In genomic region chr17:32792207-32792606, GRCh38 we compare ENCODE assay signal across 23 cellular contexts.
"Had no signal": no experiment of that assay in that cellular context is flagged by ENCODE, and none has a peak within 500 bp of the region (broad histone marks: within the 10 kb centered on the region; RNA-seq: fewer than 3 reads in every experiment).

No MANE protein-coding gene starts in this region.

- H3K36me3 ChIP-seq: left ventricle myocardium inferior, neural progenitor cell, ovary, spleen, transverse colon had no signal

- H3K4me3 ChIP-seq: coronary artery, left ventricle myocardium inferior, lung, neural progenitor cell, ovary, spleen, testis, transverse colon had no signal

- H3K4me2 ChIP-seq: neural progenitor cell had no signal

- H3K9me3 Mint-ChIP-seq: endodermal cell; immature natural killer cell; natural killer cell treated with Interleukin-12 subunit alpha and Interleukin-12 subunit beta and Interleukin-15 and Interleukin-18, amount 100 ng/mL, for 72 hours; neural progenitor cell; stimulated activated naive CD8-positive, alpha-beta T cell treated with anti-CD3 and anti-CD28 coated beads, Interleukin-15, amount 100 ng/mL, for 72 hours had no signal

- H3K27ac ChIP-seq: coronary artery, foreskin keratinocyte, left ventricle myocardium inferior, neural progenitor cell, ovary, spleen, testis, transverse colon had no signal

- H2AFZ ChIP-seq: neural progenitor cell had no signal

- DNase-seq: effector CD4-positive, alpha-beta T cell; endodermal cell; erythroblast; foreskin keratinocyte; immature natural killer cell; left ventricle myocardium inferior; mesenchymal stem cell; midbrain; nucleus accumbens; ovary; right cardiac atrium; spleen; stimulated activated CD4-positive, alpha-beta T cell treated with anti-CD3 and anti-CD28 coated beads, Interleukin-15, amount 100 ng/mL, for 24 hours; stimulated activated CD4-positive, alpha-beta T cell treated with anti-CD3 and anti-CD28 coated beads, Interleukin-1b, Interleukin-23, amount 100 ng/mL, for 48 hours; stimulated activated CD4-positive, alpha-beta T cell treated with anti-CD3 and anti-CD28 coated beads, Interleukin-4, amount 100 ng/mL, for 24 hours; stimulated activated naive B cell treated with anti-CD40 and anti-IgM and Interleukin-4, amounts not matched to agents 10 μg/mL and 1 μg/mL and 100 μg/mL, for 72 hours; stimulated activated naive CD8-positive, alpha-beta T cell treated with anti-CD3 and anti-CD28 coated beads, Interleukin-15, amount 100 ng/mL, for 72 hours; testis; transverse colon had no signal

- H3K36me3 Mint-ChIP-seq: immature natural killer cell; natural killer cell treated with Interleukin-12 subunit alpha and Interleukin-12 subunit beta and Interleukin-15 and Interleukin-18, amount 100 ng/mL, for 72 hours; neural progenitor cell had no signal

- H3K4me1 Mint-ChIP-seq: immature natural killer cell; neural progenitor cell; stimulated activated naive B cell treated with anti-CD40 and anti-IgM and Interleukin-4, amounts not matched to agents 10 μg/mL and 1 μg/mL and 100 μg/mL, for 72 hours; stimulated activated naive CD8-positive, alpha-beta T cell treated with anti-CD3 and anti-CD28 coated beads, Interleukin-15, amount 100 ng/mL, for 72 hours had no signal

- H3K9ac ChIP-seq: neural progenitor cell had no signal

- H3K9me3 ChIP-seq: left ventricle myocardium inferior, ovary, spleen, testis, transverse colon had no signal

- ATAC-seq: foreskin keratinocyte; natural killer cell treated with Interleukin-12 subunit alpha and Interleukin-12 subunit beta and Interleukin-15 and Interleukin-18, amount 100 ng/mL, for 72 hours; right cardiac atrium; stimulated activated naive B cell treated with anti-CD40 and anti-IgM and Interleukin-4, amounts not matched to agents 10 μg/mL and 1 μg/mL and 100 μg/mL, for 72 hours; stimulated activated naive CD8-positive, alpha-beta T cell treated with anti-CD3 and anti-CD28 coated beads, Interleukin-15, amount 100 ng/mL, for 72 hours had no signal

- H3K27ac Mint-ChIP-seq: endodermal cell; immature natural killer cell; natural killer cell treated with Interleukin-12 subunit alpha and Interleukin-12 subunit beta and Interleukin-15 and Interleukin-18, amount 100 ng/mL, for 72 hours; neural progenitor cell; stimulated activated naive B cell treated with anti-CD40 and anti-IgM and Interleukin-4, amounts not matched to agents 10 μg/mL and 1 μg/mL and 100 μg/mL, for 72 hours; stimulated activated naive CD8-positive, alpha-beta T cell treated with anti-CD3 and anti-CD28 coated beads, Interleukin-15, amount 100 ng/mL, for 72 hours had no signal

- H3K27me3 Mint-ChIP-seq: stimulated activated naive CD8-positive, alpha-beta T cell treated with anti-CD3 and anti-CD28 coated beads, Interleukin-15, amount 100 ng/mL, for 72 hours had no signal

- H3K4me1 ChIP-seq: foreskin keratinocyte, left ventricle myocardium inferior, neural progenitor cell, spleen, testis had no signal

- H3K4me3 Mint-ChIP-seq: endodermal cell; immature natural killer cell; natural killer cell treated with Interleukin-12 subunit alpha and Interleukin-12 subunit beta and Interleukin-15 and Interleukin-18, amount 100 ng/mL, for 72 hours; neural progenitor cell; stimulated activated naive B cell treated with anti-CD40 and anti-IgM and Interleukin-4, amounts not matched to agents 10 μg/mL and 1 μg/mL and 100 μg/mL, for 72 hours; stimulated activated naive CD8-positive, alpha-beta T cell treated with anti-CD3 and anti-CD28 coated beads, Interleukin-15, amount 100 ng/mL, for 72 hours had no signal

- H3K27me3 ChIP-seq: foreskin keratinocyte, neural progenitor cell, ovary, spleen, testis, transverse colon had no signal
